ENCODE assay signal across 8 cellular contexts in genomic region chr16:81889896-81890634, GRCh38.
DNase-seq lines count a peak whose midpoint lies in the region; ATAC-seq and TF ChIP-seq lines count a peak whose summit lies in the region.

No MANE protein-coding gene starts in this region.

- CTCF ChIA-PET in CD8-positive, alpha-beta T cell (lab: Charles Lee), result interaction anchor here (0.6 to 5.9 kb wide), 12 partner anchors 11 to 834 kb away, joined by 3 to 47 read pairs (median 4); no protein-coding TSS in a partner anchor
- CTCF ChIA-PET in activated CD4-positive, alpha-beta T cell treated with anti-CD3 and anti-CD28 coated beads, Interleukin-2, amount 10 ng/mL, durations not matched to agents 7 days and 5 days (lab: Charles Lee), result no interaction called here

- no peaks in the 10 kb centered on the region for H3K9me3 Mint-ChIP-seq in CD8-positive, alpha-beta T cell
- no peaks in the 10 kb centered on the region for H3K9me3 Mint-ChIP-seq in activated CD4-positive, alpha-beta T cell treated with anti-CD3 and anti-CD28 coated beads, Interleukin-2, amount 10 ng/mL, durations not matched to agents 7 days and 5 days
- H3K9me3 Mint-ChIP-seq in memory B cell, result no peaks in the 10 kb centered on the region

- no peak overlapping the region for H3K27ac ChIP-seq in CD8-positive, alpha-beta T cell (ENCODE audit: low read depth, low read length)
- H3K27ac ChIP-seq in dorsolateral prefrontal cortex, result no peak overlapping the region

- peaks cover 3% of the 10 kb centered on the region for H3K36me3 Mint-ChIP-seq in CD8-positive, alpha-beta T cell
- no peaks in the 10 kb centered on the region for H3K36me3 Mint-ChIP-seq in activated CD4-positive, alpha-beta T cell treated with anti-CD3 and anti-CD28 coated beads, Interleukin-2, amount 10 ng/mL, durations not matched to agents 7 days and 5 days (ENCODE audit: low read depth)
- peaks cover 35% of the 10 kb centered on the region for H3K36me3 Mint-ChIP-seq in memory B cell

- H3K27me3 ChIP-seq in CD8-positive, alpha-beta T cell (ENCODE audit: insufficient read depth, low read length), result no peaks in the 10 kb centered on the region
- H3K27me3 ChIP-seq in dorsolateral prefrontal cortex, result peaks cover 0 to 8% (median 0%) of the 10 kb centered on the region in 45 donors

- no peak overlapping the region for H3K4me3 ChIP-seq in CD8-positive, alpha-beta T cell (ENCODE audit: low read depth, low read length)
- H3K4me3 ChIP-seq in dorsolateral prefrontal cortex, result no peak overlapping the region

- TF ChIP-seq CTCF in CD8-positive, alpha-beta T cell (IDR thresholded peaks at IDR 0.05), result peak; percentile 91
- peak; percentile 57 to 88 (median 79) for TF ChIP-seq CTCF in dorsolateral prefrontal cortex (IDR thresholded peaks at IDR 0.05 in 54 of 56, conservative IDR thresholded peaks at IDR 0.05 in 2 of 56; ENCODE audit: low read depth in 1 of 56, partially characterized antibody in 56 of 56)

- no peaks in the 10 kb centered on the region for H3K9me3 ChIP-seq in CD8-positive, alpha-beta T cell (ENCODE audit: low read length)

- POLR2A ChIA-PET in CD8-positive, alpha-beta T cell (lab: Charles Lee), result no interaction called here
- POLR2A ChIA-PET in activated CD4-positive, alpha-beta T cell treated with anti-CD3 and anti-CD28 coated beads, Interleukin-2, amount 10 ng/mL, durations not matched to agents 7 days and 5 days (lab: Charles Lee), result no interaction called here

- intact Hi-C loops in CD8-positive, alpha-beta T cell (cut with DNase I, micrococcal nuclease), result loop anchor here in 1 of 2 experiments (1.0 kb wide), 1 partner anchor 340 kb away; no protein-coding TSS in a partner anchor
- intact Hi-C loops in dorsolateral prefrontal cortex (cut with DNase I), result no loop called here

- H3K36me3 ChIP-seq in CD8-positive, alpha-beta T cell (ENCODE audit: insufficient read depth, low read length), result no peaks in the 10 kb centered on the region

- H3K27me3 Mint-ChIP-seq in CD8-positive, alpha-beta T cell (ENCODE audit: low read depth), result no peaks in the 10 kb centered on the region
- H3K27me3 Mint-ChIP-seq in activated CD4-positive, alpha-beta T cell treated with anti-CD3 and anti-CD28 coated beads, Interleukin-2, amount 10 ng/mL, durations not matched to agents 7 days and 5 days, result no peaks in the 10 kb centered on the region
- H3K27me3 Mint-ChIP-seq in memory B cell, result no peaks in the 10 kb centered on the region

- DNase-seq in CD8-positive, alpha-beta T cell, result peak in 6 of 7 experiments; percentile 13 to 65 (median 38)
- DNase-seq in NCI-H2227 treated with DMSO at 0.1 percent for 48 hours (lab: John Stamatoyannopoulos, UW) (peak; percentile 35), dorsolateral prefrontal cortex (peak in 6 of 10 donors; percentile 14 to 54 (median 49)), memory B cell (ENCODE audit: low spot score in 2 of 2) (peak; percentile 40 to 42)
- DNase-seq in activated CD4-positive, alpha-beta T cell treated with anti-CD3 and anti-CD28 coated beads, Interleukin-2, amount 10 ng/mL, durations not matched to agents 7 days and 5 days, result peak; percentile 73
- DNase-seq in stimulated activated CD8-positive, alpha-beta memory T cell treated with anti-CD3 and anti-CD28 coated beads, Interleukin-15, amount 100 ng/mL, for 48 hours (ENCODE audit: low read depth in 2 of 2), result peak; percentile 16 to 17

- no peaks in the 10 kb centered on the region for H3K4me1 Mint-ChIP-seq in CD8-positive, alpha-beta T cell (ENCODE audit: low read depth)
- H3K4me1 Mint-ChIP-seq in activated CD4-positive, alpha-beta T cell treated with anti-CD3 and anti-CD28 coated beads, Interleukin-2, amount 10 ng/mL, durations not matched to agents 7 days and 5 days, result no peaks in the 10 kb centered on the region
- peaks cover 10% of the 10 kb centered on the region for H3K4me1 Mint-ChIP-seq in memory B cell

- no peak overlapping the region for H3K27ac Mint-ChIP-seq in CD8-positive, alpha-beta T cell
- no peak overlapping the region for H3K27ac Mint-ChIP-seq in activated CD4-positive, alpha-beta T cell treated with anti-CD3 and anti-CD28 coated beads, Interleukin-2, amount 10 ng/mL, durations not matched to agents 7 days and 5 days
- no peak overlapping the region for H3K27ac Mint-ChIP-seq in memory B cell

- no peak overlapping the region for H3K4me3 Mint-ChIP-seq in CD8-positive, alpha-beta T cell
- no peak overlapping the region for H3K4me3 Mint-ChIP-seq in activated CD4-positive, alpha-beta T cell treated with anti-CD3 and anti-CD28 coated beads, Interleukin-2, amount 10 ng/mL, durations not matched to agents 7 days and 5 days
- no peak overlapping the region for H3K4me3 Mint-ChIP-seq in memory B cell

- peak; percentile 52 for ATAC-seq in CD8-positive, alpha-beta T cell
- ATAC-seq in GM21529 (IDR thresholded peaks at IDR 0.05; ENCODE audit: unreplicated experiment), result peak; percentile 45
- ATAC-seq in memory B cell (ENCODE audit: low read depth), result peak; percentile 83
- ATAC-seq in GM21723 (IDR thresholded peaks at IDR 0.05; ENCODE audit: unreplicated experiment), result no peak

- no peaks in the 10 kb centered on the region for H3K4me1 ChIP-seq in CD8-positive, alpha-beta T cell (ENCODE audit: insufficient read depth, low read length)

Comparison
In these comparisons a context has a peak if more than half of its experiments do, and no peak if none do; other contexts are left out.
1. DNase-seq: peak in every context shown above with its lines; median percentile 73 in activated CD4-positive, alpha-beta T cell treated with anti-CD3 and anti-CD28 coated beads, Interleukin-2, amount 10 ng/mL, durations not matched to agents 7 days and 5 days; 49 in dorsolateral prefrontal cortex; 41 in memory B cell; 38 in CD8-positive, alpha-beta T cell; 35 in NCI-H2227 treated with DMSO at 0.1 percent for 48 hours; 16 in stimulated activated CD8-positive, alpha-beta memory T cell treated with anti-CD3 and anti-CD28 coated beads, Interleukin-15, amount 100 ng/mL, for 48 hours.